ENCODE assay signal across 5 cellular contexts in genomic region chr1:11766429-11766776, GRCh38. TPM values are rescaled to one million over a fixed set of nuclear protein-coding genes. Genes with fewer than 3 reads are reported as not detected.
"Had no signal": no experiment of that assay in that cellular context is flagged by ENCODE, and none has a peak within 500 bp of the region (broad histone marks: within the 10 kb centered on the region; RNA-seq: fewer than 3 reads in every experiment).

No MANE protein-coding gene starts in this region.

- H2AFZ ChIP-seq: GM23338 had no signal

- H3K4me3 ChIP-seq: GM23338 had no signal

- DNase-seq: H9, HCEC 1CT, IMR-90 had no signal

- H3K9me3 Mint-ChIP-seq: GM23338 had no signal

- H3K4me2 ChIP-seq: GM23338 had no signal

- ATAC-seq: GM23338 had no signal

- H3K27ac Mint-ChIP-seq: GM23338, H9 had no signal

- H3K4me3 Mint-ChIP-seq: GM23338, H9 had no signal

RNA-seq across cellular contexts. Expression of gene C1orf167, which starts 4.4 kb away (rescaled TPM):
- total RNA-seq: HT-29 had no signal
